1 cellular context compared by ENCODE assay signal in genomic region chr1:17162941-17163340, GRCh38.
TF ChIP-seq lines count a peak whose summit lies in the region.

No MANE protein-coding gene starts in this region.

TF ChIP-seq in A549, 52 proteins besides CTCF, POLR2A, EP300 and RAD21 (continued from another document):
- no peak for TF ChIP-seq ELK1 (IDR thresholded peaks at IDR 0.05; ENCODE audit: low read depth, low read length)
- no peak for TF ChIP-seq ZNF302 (CRISPR knock-in tag; IDR thresholded peaks at IDR 0.05)
- no peak for TF ChIP-seq FOSB (CRISPR knock-in tag; IDR thresholded peaks at IDR 0.05)
- TF ChIP-seq HMGXB4 (CRISPR knock-in tag; IDR thresholded peaks at IDR 0.05; ENCODE audit: borderline replicate concordance): no peak
- TF ChIP-seq USF2 (IDR thresholded peaks at IDR 0.05): no peak
- TF ChIP-seq HDAC2 (IDR thresholded peaks at IDR 0.05): no peak
- no peak for TF ChIP-seq MAX (IDR thresholded peaks at IDR 0.05)
- TF ChIP-seq CBX2 (IDR thresholded peaks at IDR 0.05; ENCODE audit: borderline replicate concordance, low read depth): no peak
- TF ChIP-seq EHF (CRISPR knock-in tag; IDR thresholded peaks at IDR 0.05): no peak
- TF ChIP-seq HOXB13 (CRISPR knock-in tag; IDR thresholded peaks at IDR 0.05; ENCODE audit: low read depth): no peak
